In genomic region chr19:14558370-14559066, GRCh38 we compare ENCODE assay signal across 1 cellular context.
TF ChIP-seq lines count a peak whose summit lies in the region.

No MANE protein-coding gene starts in this region.

TF ChIP-seq in HEK293, 187 proteins besides CTCF, POLR2A, EP300 and RAD21 (continued from another document):
- no peak for TF ChIP-seq PRDM10 (tag by site-specific recombination; IDR thresholded peaks at IDR 0.05)
- 0 out of 2 replicates have a peak, but pooled peaks have one; percentile 21 for TF ChIP-seq PATZ1 (tag by site-specific recombination; IDR thresholded peaks at IDR 0.05)
- TF ChIP-seq ZNF223 (tag by site-specific recombination; IDR thresholded peaks at IDR 0.05) = 0 out of 2 replicates have a peak, but pooled peaks have one; percentile 26
- no peak for TF ChIP-seq PRDM4 (tag by site-specific recombination; IDR thresholded peaks at IDR 0.05)
